Comparison of ENCODE assay signal across 1 cellular context in the genomic region with DNA sequence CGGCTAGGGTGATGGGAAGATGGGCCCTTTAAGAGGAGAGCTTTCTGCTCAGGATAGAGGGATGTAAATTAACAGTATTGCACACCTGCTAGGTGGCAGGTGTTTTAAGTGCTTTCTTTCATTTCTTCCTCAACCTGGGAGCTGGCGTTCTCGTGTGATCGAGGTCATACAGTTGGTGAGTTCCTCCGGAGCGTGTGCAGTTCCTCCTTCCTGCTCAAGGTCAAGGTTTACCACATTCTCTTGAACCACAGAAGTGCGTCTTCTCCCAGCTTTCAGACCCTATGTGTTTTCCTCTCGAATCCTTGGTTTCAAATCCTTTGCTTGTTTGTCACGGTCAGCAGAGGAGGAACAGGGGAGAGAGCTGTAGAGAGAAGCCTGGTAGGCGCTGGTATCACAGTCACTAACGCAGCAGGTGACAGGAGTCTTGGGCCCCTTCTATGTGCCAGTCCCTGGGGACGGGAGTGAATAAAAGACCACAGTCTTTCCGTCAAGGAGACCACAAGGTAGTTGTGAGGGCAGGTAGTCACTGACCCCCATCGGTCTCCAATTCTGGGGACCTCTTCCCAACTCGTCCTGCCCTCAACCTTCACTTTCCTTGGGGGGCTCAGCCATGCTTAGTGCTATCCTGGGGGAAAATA.
TF ChIP-seq lines count a peak whose summit lies in the region.

No MANE protein-coding gene starts in this region.

TF ChIP-seq in H1, 55 proteins besides CTCF, POLR2A, EP300 and RAD21:
- TF ChIP-seq KDM4A (IDR thresholded peaks at IDR 0.05; ENCODE audit: low read depth, low read length, severe bottlenecking) (no peak), BRCA1 (IDR thresholded peaks at IDR 0.05; ENCODE audit: low read depth, low read length) (no peak), SP4 (IDR thresholded peaks at IDR 0.05; ENCODE audit: low read length) (no peak), ZNF274 (IDR thresholded peaks at IDR 0.05; ENCODE audit: borderline replicate concordance, extremely low read depth, low read length) (no peak), CEBPB (IDR thresholded peaks at IDR 0.05; ENCODE audit: low read depth, low read length) (no peak), TBP (IDR thresholded peaks at IDR 0.05; ENCODE audit: low read depth, low read length) (no peak), POU5F1 (IDR thresholded peaks at IDR 0.05; ENCODE audit: low read depth, low read length) (no peak), SP1 (IDR thresholded peaks at IDR 0.05; ENCODE audit: low read depth, low read length) (no peak), JUN (IDR thresholded peaks at IDR 0.05; ENCODE audit: low read depth, low read length) (no peak), SIX5 (IDR thresholded peaks at IDR 0.05; ENCODE audit: low read depth, low read length) (no peak), RXRA (IDR thresholded peaks at IDR 0.05; ENCODE audit: insufficient read depth, low read depth, low read length) (no peak), CHD2 (IDR thresholded peaks at IDR 0.05; ENCODE audit: low read length) (no peak), HDAC2 (IDR thresholded peaks at IDR 0.05; ENCODE audit: borderline replicate concordance in 1 of 2, low read depth in 2 of 2, low read length in 2 of 2) (no peak), TEAD4 (IDR thresholded peaks at IDR 0.05; ENCODE audit: low read depth, low read length) (no peak)
